1 cellular context compared by ENCODE assay signal in genomic region chrX:153334654-153335295, GRCh38.
TF ChIP-seq lines count a peak whose summit lies in the region.

No MANE protein-coding gene starts in this region.

TF ChIP-seq in SK-N-SH, 30 proteins besides CTCF, POLR2A, EP300 and RAD21:
- TF ChIP-seq, protein P1, sequence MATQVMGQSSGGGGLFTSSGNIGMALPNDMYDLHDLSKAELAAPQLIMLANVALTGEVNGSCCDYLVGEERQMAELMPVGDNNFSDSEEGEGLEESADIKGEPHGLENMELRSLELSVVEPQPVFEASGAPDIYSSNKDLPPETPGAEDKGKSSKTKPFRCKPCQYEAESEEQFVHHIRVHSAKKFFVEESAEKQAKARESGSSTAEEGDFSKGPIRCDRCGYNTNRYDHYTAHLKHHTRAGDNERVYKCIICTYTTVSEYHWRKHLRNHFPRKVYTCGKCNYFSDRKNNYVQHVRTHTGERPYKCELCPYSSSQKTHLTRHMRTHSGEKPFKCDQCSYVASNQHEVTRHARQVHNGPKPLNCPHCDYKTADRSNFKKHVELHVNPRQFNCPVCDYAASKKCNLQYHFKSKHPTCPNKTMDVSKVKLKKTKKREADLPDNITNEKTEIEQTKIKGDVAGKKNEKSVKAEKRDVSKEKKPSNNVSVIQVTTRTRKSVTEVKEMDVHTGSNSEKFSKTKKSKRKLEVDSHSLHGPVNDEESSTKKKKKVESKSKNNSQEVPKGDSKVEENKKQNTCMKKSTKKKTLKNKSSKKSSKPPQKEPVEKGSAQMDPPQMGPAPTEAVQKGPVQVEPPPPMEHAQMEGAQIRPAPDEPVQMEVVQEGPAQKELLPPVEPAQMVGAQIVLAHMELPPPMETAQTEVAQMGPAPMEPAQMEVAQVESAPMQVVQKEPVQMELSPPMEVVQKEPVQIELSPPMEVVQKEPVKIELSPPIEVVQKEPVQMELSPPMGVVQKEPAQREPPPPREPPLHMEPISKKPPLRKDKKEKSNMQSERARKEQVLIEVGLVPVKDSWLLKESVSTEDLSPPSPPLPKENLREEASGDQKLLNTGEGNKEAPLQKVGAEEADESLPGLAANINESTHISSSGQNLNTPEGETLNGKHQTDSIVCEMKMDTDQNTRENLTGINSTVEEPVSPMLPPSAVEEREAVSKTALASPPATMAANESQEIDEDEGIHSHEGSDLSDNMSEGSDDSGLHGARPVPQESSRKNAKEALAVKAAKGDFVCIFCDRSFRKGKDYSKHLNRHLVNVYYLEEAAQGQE (IDR thresholded peaks at IDR 0.05; ENCODE audit: low read depth, low read length) = no peak
TF ChIP-seq in SK-N-SH: peak in this region for 0.
